Comparison of ENCODE assay signal across 1 cellular context in genomic region chr6:54053893-54054391, GRCh38.
TF ChIP-seq lines count a peak whose summit lies in the region.

No MANE protein-coding gene starts in this region.

TF ChIP-seq in WTC11, 78 proteins besides CTCF, POLR2A, EP300 and RAD21 (continued from another document):
- no peak for TF ChIP-seq FOXJ3 (CRISPR knock-in tag; IDR thresholded peaks at IDR 0.05; ENCODE audit: borderline replicate concordance)
- no peak for TF ChIP-seq ZNF232 (CRISPR knock-in tag; IDR thresholded peaks at IDR 0.05)
- TF ChIP-seq SP1 (CRISPR knock-in tag; conservative IDR thresholded peaks at IDR 0.05): no peak
- TF ChIP-seq ZNF416 (CRISPR knock-in tag; IDR thresholded peaks at IDR 0.05): no peak
- TF ChIP-seq EMX1 (CRISPR knock-in tag; IDR thresholded peaks at IDR 0.05): no peak
